28 cellular contexts compared by ENCODE assay signal in genomic region chr10:22367471-22367870, GRCh38. TPM values are rescaled to one million over a fixed set of nuclear protein-coding genes. Genes with fewer than 3 reads are reported as not detected.
A peak's percentile ranks its signal among the peaks of the same experiment; 100 is the strongest.
DNase-seq lines count a peak whose midpoint lies in the region; ATAC-seq, FAIRE-seq and TF ChIP-seq lines count a peak whose summit lies in the region.
"Had no signal": no experiment of that assay in that cellular context is flagged by ENCODE, and none has a peak within 500 bp of the region (broad histone marks: within the 10 kb centered on the region; RNA-seq: fewer than 3 reads in every experiment).

No MANE protein-coding gene starts in this region.

- H3K4me2 ChIP-seq in OCI-LY3 (ENCODE audit: low read length) (peak overlapping the region; percentile 34; the same call in 1 of the 2 replicates), K562 (ENCODE audit: insufficient read depth, low read length) (no peak overlapping the region)
- H3K4me2 ChIP-seq: A549 had no signal

- H3K9me3 Mint-ChIP-seq in activated CD4-positive, alpha-beta memory T cell treated with anti-CD3 and anti-CD28 coated beads, Interleukin-2, amount 10 ng/mL, durations not matched to agents 7 days and 5 days: no peaks in the 10 kb centered on the region
- no peaks in the 10 kb centered on the region for H3K9me3 Mint-ChIP-seq in activated CD4-positive, alpha-beta memory T cell treated with anti-CD3 and anti-CD28 coated beads for 36 hours
- H3K9me3 Mint-ChIP-seq in stimulated activated naive B cell treated with anti-CD40 and anti-IgM and Interleukin-4, amounts not matched to agents 10 μg/mL and 1 μg/mL and 100 μg/mL, for 72 hours: peaks cover 0 to 2% of the 10 kb centered on the region in 2 donors
- H3K9me3 Mint-ChIP-seq: brain; CD8-positive, alpha-beta memory T cell; immature natural killer cell had no signal

- no peak for TF ChIP-seq RAD21 in K562 (CRISPR knock-in tag; conservative IDR thresholded peaks at IDR 0.05 in 1 of 2, IDR thresholded peaks at IDR 0.05 in 1 of 2)

- no peak overlapping the region for H2AFZ ChIP-seq in OCI-LY3 (ENCODE audit: low read depth, low read length)
- peak overlapping the region; percentile 70 for H2AFZ ChIP-seq in K562 (ENCODE audit: low read depth, low read length)

- FAIRE-seq in K562 (lab: Jason Lieb, UNC): no peak
- FAIRE-seq: A549, H1 had no signal

- peaks cover 35% of the 10 kb centered on the region for H3K4me1 Mint-ChIP-seq in activated CD4-positive, alpha-beta memory T cell treated with anti-CD3 and anti-CD28 coated beads, Interleukin-2, amount 10 ng/mL, durations not matched to agents 7 days and 5 days
- H3K4me1 Mint-ChIP-seq in activated CD4-positive, alpha-beta memory T cell treated with anti-CD3 and anti-CD28 coated beads for 36 hours (ENCODE audit: low read depth): peaks cover 19% of the 10 kb centered on the region
- H3K4me1 Mint-ChIP-seq in stimulated activated naive B cell treated with anti-CD40 and anti-IgM and Interleukin-4, amounts not matched to agents 10 μg/mL and 1 μg/mL and 100 μg/mL, for 72 hours: peaks cover 12 to 17% of the 10 kb centered on the region in 2 donors

- TF ChIP-seq POLR2A in K562 (conservative IDR thresholded peaks at IDR 0.05): no peak

- H3K36me3 ChIP-seq in OCI-LY3 (replicated peaks; ENCODE audit: low read depth, low read length) (no peaks in the 10 kb centered on the region), K562 (ENCODE audit: control insufficient read depth, insufficient read depth, low read length) (no peaks in the 10 kb centered on the region), left ventricle myocardium inferior (no peaks in the 10 kb centered on the region)
- H3K36me3 ChIP-seq: gastrocnemius medialis, prostate gland, sigmoid colon, tibial nerve had no signal

- intact Hi-C loops in activated CD4-positive, alpha-beta memory T cell treated with anti-CD3 and anti-CD28 coated beads for 36 hours (cut with micrococcal nuclease): loop anchor here (2.0 to 10.0 kb wide), 3 partner anchors 59 to 317 kb away; no protein-coding TSS in a partner anchor
- intact Hi-C loops in K562 (cut with micrococcal nuclease): no loop called here
- intact Hi-C loops in left ventricle myocardium inferior (cut with micrococcal nuclease): no loop called here

- H3K27ac Mint-ChIP-seq in activated CD4-positive, alpha-beta memory T cell treated with anti-CD3 and anti-CD28 coated beads, Interleukin-2, amount 10 ng/mL, durations not matched to agents 7 days and 5 days: peak overlapping the region; percentile 55
- no peak overlapping the region for H3K27ac Mint-ChIP-seq in activated CD4-positive, alpha-beta memory T cell treated with anti-CD3 and anti-CD28 coated beads for 36 hours
- no peak overlapping the region for H3K27ac Mint-ChIP-seq in stimulated activated naive B cell treated with anti-CD40 and anti-IgM and Interleukin-4, amounts not matched to agents 10 μg/mL and 1 μg/mL and 100 μg/mL, for 72 hours
- H3K27ac Mint-ChIP-seq: brain; CD8-positive, alpha-beta memory T cell; immature natural killer cell had no signal

- peaks cover 41% of the 10 kb centered on the region for H3K4me1 ChIP-seq in OCI-LY3 (ENCODE audit: low read length)
- H3K4me1 ChIP-seq in K562 (replicated peaks in 1 of 2; ENCODE audit: control insufficient read depth in 2 of 2, insufficient read depth in 2 of 2, low read length in 2 of 2): peaks cover 3 to 19% of the 10 kb centered on the region in 2 experiments; a peak in 4 of 5 replicates
- no peaks in the 10 kb centered on the region for H3K4me1 ChIP-seq in left ventricle myocardium inferior
- H3K4me1 ChIP-seq: A549, gastrocnemius medialis, prostate gland, sigmoid colon, tibial nerve had no signal

- no peak for TF ChIP-seq EP300 in K562 (IDR thresholded peaks at IDR 0.05; ENCODE audit: low read length)

- no peak for TF ChIP-seq CTCF in OCI-LY3 (IDR thresholded peaks at IDR 0.05; ENCODE audit: low read depth, low read length)
- no peak for TF ChIP-seq CTCF in K562 (IDR thresholded peaks at IDR 0.05 in 2 of 3, conservative IDR thresholded peaks at IDR 0.05 in 1 of 3; ENCODE audit: insufficient read depth in 2 of 3, low read depth in 1 of 3, low read length in 3 of 3)
- TF ChIP-seq CTCF in left ventricle myocardium inferior (IDR thresholded peaks at IDR 0.05; ENCODE audit: borderline replicate concordance): no peak

- BruUV-seq in K562 (replicated peaks; lab: Mats Ljungman, UMichigan): no TSS peak

- H3K4me3 ChIP-seq in OCI-LY3 (ENCODE audit: low read length) (no peak overlapping the region), K562 (no peak overlapping the region), left ventricle myocardium inferior (no peak overlapping the region)
- H3K4me3 ChIP-seq: A549, dorsolateral prefrontal cortex, gastrocnemius medialis, prostate gland, sigmoid colon, tibial nerve had no signal

- H3K79me2 ChIP-seq in OCI-LY3 (ENCODE audit: low read length) (no peaks in the 10 kb centered on the region), K562 (ENCODE audit: control insufficient read depth, insufficient read depth, low read length) (no peaks in the 10 kb centered on the region)

- H3K27me3 ChIP-seq in OCI-LY3 (ENCODE audit: low read depth, low read length) (no peaks in the 10 kb centered on the region), K562 (ENCODE audit: control insufficient read depth in 2 of 2, insufficient read depth in 2 of 2, low read length in 2 of 2) (no peaks in the 10 kb centered on the region), left ventricle myocardium inferior (ENCODE audit: low read depth) (peaks cover 5% of the 10 kb centered on the region)
- H3K27me3 ChIP-seq: gastrocnemius medialis had no signal

- no peaks in the 10 kb centered on the region for H3K9me1 ChIP-seq in K562 (ENCODE audit: control insufficient read depth, insufficient read depth, low read length)

- H3K36me3 Mint-ChIP-seq in activated CD4-positive, alpha-beta memory T cell treated with anti-CD3 and anti-CD28 coated beads, Interleukin-2, amount 10 ng/mL, durations not matched to agents 7 days and 5 days (ENCODE audit: low read depth): peaks cover 3% of the 10 kb centered on the region
- H3K36me3 Mint-ChIP-seq in activated CD4-positive, alpha-beta memory T cell treated with anti-CD3 and anti-CD28 coated beads for 36 hours: no peaks in the 10 kb centered on the region
- H3K36me3 Mint-ChIP-seq in stimulated activated naive B cell treated with anti-CD40 and anti-IgM and Interleukin-4, amounts not matched to agents 10 μg/mL and 1 μg/mL and 100 μg/mL, for 72 hours: no peaks in the 10 kb centered on the region
- H3K36me3 Mint-ChIP-seq: brain; CD8-positive, alpha-beta memory T cell; immature natural killer cell had no signal

- H4K20me1 ChIP-seq in OCI-LY3 (ENCODE audit: insufficient read depth, low read length) (no peaks in the 10 kb centered on the region), K562 (replicated peaks; ENCODE audit: control insufficient read depth, insufficient read depth, low read length) (no peaks in the 10 kb centered on the region)

- H3K27ac ChIP-seq in OCI-LY3 (ENCODE audit: low read length): no peak overlapping the region
- no peak overlapping the region for H3K27ac ChIP-seq in K562 (ENCODE audit: extremely low read depth, low read depth, low read length)
- no peak overlapping the region for H3K27ac ChIP-seq in left ventricle myocardium inferior (replicated peaks)
- H3K27ac ChIP-seq: A549, dorsolateral prefrontal cortex, gastrocnemius medialis, prostate gland, sigmoid colon, tibial nerve, VCaP had no signal

- ATAC-seq in GM18511 (IDR thresholded peaks at IDR 0.05; ENCODE audit: unreplicated experiment) (peak; percentile 37), K562 (no peak)
- no peak for ATAC-seq in stimulated activated naive B cell treated with anti-CD40 and anti-IgM and Interleukin-4, amounts not matched to agents 10 μg/mL and 1 μg/mL and 100 μg/mL, for 72 hours (replicated peaks)
- ATAC-seq: A549, gastrocnemius medialis, left lobe of liver had no signal

- no peaks in the 10 kb centered on the region for H3K27me3 Mint-ChIP-seq in activated CD4-positive, alpha-beta memory T cell treated with anti-CD3 and anti-CD28 coated beads, Interleukin-2, amount 10 ng/mL, durations not matched to agents 7 days and 5 days
- H3K27me3 Mint-ChIP-seq in activated CD4-positive, alpha-beta memory T cell treated with anti-CD3 and anti-CD28 coated beads for 36 hours: peaks cover 3% of the 10 kb centered on the region
- no peaks in the 10 kb centered on the region for H3K27me3 Mint-ChIP-seq in stimulated activated naive B cell treated with anti-CD40 and anti-IgM and Interleukin-4, amounts not matched to agents 10 μg/mL and 1 μg/mL and 100 μg/mL, for 72 hours

- 88% methylated on average over 1 of the region's 1 CpG for WGBS in K562 (ENCODE audit: insufficient coverage, low coverage, missing lambda C conversion rate)

- DNase-seq in activated CD4-positive, alpha-beta memory T cell treated with anti-CD3 and anti-CD28 coated beads, Interleukin-2, amount 10 ng/mL, durations not matched to agents 7 days and 5 days: no peak
- DNase-seq in activated CD4-positive, alpha-beta memory T cell treated with anti-CD3 and anti-CD28 coated beads for 36 hours: no peak
- DNase-seq in K562 (ENCODE audit: extremely low read depth in 1 of 4, low spot score in 3 of 4): no peak
- DNase-seq in stimulated activated naive B cell treated with anti-CD40 and anti-IgM and Interleukin-4, amounts not matched to agents 10 μg/mL and 1 μg/mL and 100 μg/mL, for 72 hours: no peak
- DNase-seq in COLO829 (ENCODE audit: low spot score): no peak
- no peak for DNase-seq in left ventricle myocardium inferior
- DNase-seq: AML-193; CD8-positive, alpha-beta memory T cell; dorsolateral prefrontal cortex; gastrocnemius medialis; hypothalamus; immature natural killer cell; Kasumi-1; NCI-H1048; NCI-H187; NCI-H2171 treated with DMSO at 0.1 percent for 48 hours; NCI-H524; Right ventricle myocardium superior; sigmoid colon had no signal

- no peaks in the 10 kb centered on the region for H3K9me3 ChIP-seq in OCI-LY3 (ENCODE audit: insufficient read depth, low read length)
- H3K9me3 ChIP-seq in K562 (replicated peaks; ENCODE audit: control insufficient read depth, insufficient read depth, low read depth, low read length): no peaks in the 10 kb centered on the region
- no peaks in the 10 kb centered on the region for H3K9me3 ChIP-seq in left ventricle myocardium inferior (replicated peaks)
- H3K9me3 ChIP-seq: A549, gastrocnemius medialis, prostate gland, sigmoid colon, tibial nerve had no signal

- POLR2A ChIA-PET in activated CD4-positive, alpha-beta memory T cell treated with anti-CD3 and anti-CD28 coated beads, Interleukin-2, amount 10 ng/mL, durations not matched to agents 7 days and 5 days (lab: Charles Lee): interaction anchor here (0.9 to 1.4 kb wide), 2 partner anchors 27 to 69 kb away, joined by 4 read pairs; no protein-coding TSS in a partner anchor
- POLR2A ChIA-PET in activated CD4-positive, alpha-beta memory T cell treated with anti-CD3 and anti-CD28 coated beads for 36 hours (lab: Charles Lee): no interaction called here
- POLR2A ChIA-PET in K562 (lab: Yijun Ruan, JAX): no interaction called here

- H3K9ac ChIP-seq in OCI-LY3 (ENCODE audit: low read length) (no peak overlapping the region), K562 (ENCODE audit: insufficient read depth in 1 of 2, low read depth in 2 of 2, low read length in 2 of 2) (no peak overlapping the region)

- in situ Hi-C loops in K562 (cut with MboI): no loop called here

- CTCF ChIA-PET in activated CD4-positive, alpha-beta memory T cell treated with anti-CD3 and anti-CD28 coated beads, Interleukin-2, amount 10 ng/mL, durations not matched to agents 7 days and 5 days (lab: Charles Lee): no interaction called here
- CTCF ChIA-PET in activated CD4-positive, alpha-beta memory T cell treated with anti-CD3 and anti-CD28 coated beads for 36 hours (lab: Charles Lee): no interaction called here
- CTCF ChIA-PET in K562 (lab: Yijun Ruan, JAX; ENCODE audit: low intra/inter-chr PET ratio): no interaction called here

- H3K4me3 Mint-ChIP-seq in activated CD4-positive, alpha-beta memory T cell treated with anti-CD3 and anti-CD28 coated beads, Interleukin-2, amount 10 ng/mL, durations not matched to agents 7 days and 5 days: peak overlapping the region; percentile 28
- H3K4me3 Mint-ChIP-seq in activated CD4-positive, alpha-beta memory T cell treated with anti-CD3 and anti-CD28 coated beads for 36 hours: no peak overlapping the region
- no peak overlapping the region for H3K4me3 Mint-ChIP-seq in stimulated activated naive B cell treated with anti-CD40 and anti-IgM and Interleukin-4, amounts not matched to agents 10 μg/mL and 1 μg/mL and 100 μg/mL, for 72 hours
- H3K4me3 Mint-ChIP-seq: CD8-positive, alpha-beta memory T cell; immature natural killer cell had no signal

RNA-seq across cellular contexts. Expression of gene SPAG6, which starts 22.2 kb away (rescaled TPM):
- 1 to 10 TPM; 1.2 to 1.4 TPM for total RNA-seq in activated CD4-positive, alpha-beta memory T cell treated with anti-CD3 and anti-CD28 coated beads, Interleukin-2, amount 10 ng/mL, durations not matched to agents 7 days and 5 days
- total RNA-seq in activated CD4-positive, alpha-beta memory T cell treated with anti-CD3 and anti-CD28 coated beads for 36 hours: under 1 TPM in 1 of 2 experiments, not detected in 1; 0.24 TPM
- total RNA-seq in K562 (2011; cell fraction: chromatin; rRNA removed; ENCODE audit: low replicate concordance): 7.9 and 17.0 TPM in 2 replicates
- total RNA-seq in K562 (2011; cell fraction: nucleolus; rRNA removed): 2.3 and 5.8 TPM in 2 replicates
- total RNA-seq in K562 (2011; cell fraction: nucleoplasm; rRNA removed): 11.3 and 23.9 TPM in 2 replicates
- total RNA-seq in K562 (2014; rRNA removed) (3.5 and 4.2 TPM in 2 replicates), K562 (2014; rRNA removed; fragmentation: Illumina TruSeq; extraction: Trizol) (11.8 and 12.7 TPM in 2 replicates), K562 (2015; rRNA removed; fragmentation: Illumina TruSeq; extraction: Trizol) (8.1 and 12.0 TPM in 2 replicates), K562 (2021) (6.6 and 7.5 TPM in 2 replicates), left ventricle myocardium inferior (not detected)
- polyA plus RNA-seq in K562 (2011; rRNA removed) (0.30 and 4.7 TPM in 2 replicates), K562 (2014; fragmentation: Illumina TruSeq; extraction: Trizol) (12.9 and 15.7 TPM in 2 replicates), K562 (2014; fragmentation: Nextera tagmentation; extraction: Ambion mirVana) (10 to 100 TPM; 17.5 to 23.1 TPM), K562 (2014; rRNA removed) (10.5 and 11.2 TPM in 2 replicates)
- polyA plus RNA-seq in K562 (2011; cell fraction: cytosol; rRNA removed): 0.09 and 0.92 TPM in 2 replicates
- polyA plus RNA-seq in K562 (2011; cell fraction: nucleus; rRNA removed): 0.55 and 2.5 TPM in 2 replicates
- polyA plus RNA-seq in K562 (2012): 8.6 and 28.1 TPM in 2 replicates
- 0.12 and 2.5 TPM in 2 replicates for polyA minus RNA-seq in K562 (2011; rRNA and poly(A)+ RNA removed)
- 1.0 TPM in 1 of 2 replicates, not detected in the other for polyA minus RNA-seq in K562 (2011; cell fraction: cytosol; rRNA and poly(A)+ RNA removed)
- 0.33 and 3.5 TPM in 2 replicates for polyA minus RNA-seq in K562 (2011; cell fraction: nucleus; rRNA and poly(A)+ RNA removed)
- total RNA-seq: H1, left lobe of liver, Right ventricle myocardium superior, sigmoid colon, tibial nerve had no signal
- polyA plus RNA-seq: CD8-positive, alpha-beta memory T cell; immature natural killer cell had no signal

RNA-seq across cellular contexts. Expression of gene BMI1, which starts 46.6 kb away (rescaled TPM):
- 10 to 100 TPM; 64.0 to 66.5 TPM for total RNA-seq in activated CD4-positive, alpha-beta memory T cell treated with anti-CD3 and anti-CD28 coated beads, Interleukin-2, amount 10 ng/mL, durations not matched to agents 7 days and 5 days
- total RNA-seq in activated CD4-positive, alpha-beta memory T cell treated with anti-CD3 and anti-CD28 coated beads for 36 hours: 10 to 100 TPM; 58.8 to 63.5 TPM
- 33.8 and 136 TPM in 2 replicates for total RNA-seq in K562 (2011; cell fraction: chromatin; rRNA removed; ENCODE audit: low replicate concordance)
- total RNA-seq in K562 (2011; cell fraction: nucleolus; rRNA removed): 16.8 and 23.9 TPM in 2 replicates
- total RNA-seq in K562 (2011; cell fraction: nucleoplasm; rRNA removed): 36.0 and 42.4 TPM in 2 replicates
- total RNA-seq in K562 (2014; rRNA removed): 55.4 and 56.3 TPM in 2 replicates
- 91.5 and 95.1 TPM in 2 replicates for total RNA-seq in K562 (2014; rRNA removed; fragmentation: Illumina TruSeq; extraction: Trizol)
- 96.4 and 103 TPM in 2 replicates for total RNA-seq in K562 (2015; rRNA removed; fragmentation: Illumina TruSeq; extraction: Trizol)
- 73.8 and 82.1 TPM in 2 replicates for total RNA-seq in K562 (2021)
- polyA plus RNA-seq in K562 (2011; rRNA removed): 66.4 and 70.8 TPM in 2 replicates
- 33.3 and 41.2 TPM in 2 replicates for polyA plus RNA-seq in K562 (2011; cell fraction: cytosol; rRNA removed)
- 77.4 and 118 TPM in 2 replicates for polyA plus RNA-seq in K562 (2011; cell fraction: nucleus; rRNA removed)
- 63.7 and 89.6 TPM in 2 replicates for polyA plus RNA-seq in K562 (2012)
- 64.2 and 84.2 TPM in 2 replicates for polyA plus RNA-seq in K562 (2014; fragmentation: Illumina TruSeq; extraction: Trizol)
- 10 to 100 TPM; 21.4 to 30.0 TPM for polyA plus RNA-seq in K562 (2014; fragmentation: Nextera tagmentation; extraction: Ambion mirVana)
- 62.7 TPM in 2 replicates for polyA plus RNA-seq in K562 (2014; rRNA removed)
- 117 and 139 TPM in 2 replicates for polyA minus RNA-seq in K562 (2011; rRNA and poly(A)+ RNA removed)
- polyA minus RNA-seq in K562 (2011; cell fraction: cytosol; rRNA and poly(A)+ RNA removed): 33.7 and 33.9 TPM in 2 replicates
- polyA minus RNA-seq in K562 (2011; cell fraction: nucleus; rRNA and poly(A)+ RNA removed): 23.8 and 55.0 TPM in 2 replicates
- total RNA-seq in left ventricle myocardium inferior: 33.3 TPM

RNA-seq across cellular contexts. Expression of gene COMMD3, which starts 51.3 kb away (rescaled TPM):
- total RNA-seq in activated CD4-positive, alpha-beta memory T cell treated with anti-CD3 and anti-CD28 coated beads, Interleukin-2, amount 10 ng/mL, durations not matched to agents 7 days and 5 days: 10 to 100 TPM; 82.6 to 97.0 TPM
- total RNA-seq in activated CD4-positive, alpha-beta memory T cell treated with anti-CD3 and anti-CD28 coated beads for 36 hours: 10 to 100 TPM; 84.6 to 91.4 TPM
- 36.2 and 67.3 TPM in 2 replicates for total RNA-seq in K562 (2011; cell fraction: chromatin; rRNA removed; ENCODE audit: low replicate concordance)
- 25.8 and 35.8 TPM in 2 replicates for total RNA-seq in K562 (2011; cell fraction: nucleolus; rRNA removed)
- total RNA-seq in K562 (2011; cell fraction: nucleoplasm; rRNA removed): 39.6 and 49.1 TPM in 2 replicates
- total RNA-seq in K562 (2014; rRNA removed) (50.7 and 51.3 TPM in 2 replicates), K562 (2014; rRNA removed; fragmentation: Illumina TruSeq; extraction: Trizol) (78.6 and 80.1 TPM in 2 replicates), K562 (2015; rRNA removed; fragmentation: Illumina TruSeq; extraction: Trizol) (77.5 and 85.9 TPM in 2 replicates), K562 (2021) (69.4 and 82.0 TPM in 2 replicates), left ventricle myocardium inferior (89.7 TPM)
- polyA plus RNA-seq in K562 (2011; rRNA removed) (69.1 and 79.2 TPM in 2 replicates), K562 (2014; fragmentation: Illumina TruSeq; extraction: Trizol) (63.2 and 70.3 TPM in 2 replicates), K562 (2014; fragmentation: Nextera tagmentation; extraction: Ambion mirVana) (100 to 1,000 TPM; 216 to 217 TPM), K562 (2014; rRNA removed) (72.5 and 80.5 TPM in 2 replicates)
- 16.4 and 26.1 TPM in 2 replicates for polyA plus RNA-seq in K562 (2011; cell fraction: cytosol; rRNA removed)
- 51.2 and 103 TPM in 2 replicates for polyA plus RNA-seq in K562 (2011; cell fraction: nucleus; rRNA removed)
- polyA plus RNA-seq in K562 (2012): 79.7 and 98.3 TPM in 2 replicates
- 19.3 and 21.8 TPM in 2 replicates for polyA minus RNA-seq in K562 (2011; rRNA and poly(A)+ RNA removed)
- 2.6 and 3.9 TPM in 2 replicates for polyA minus RNA-seq in K562 (2011; cell fraction: cytosol; rRNA and poly(A)+ RNA removed)
- polyA minus RNA-seq in K562 (2011; cell fraction: nucleus; rRNA and poly(A)+ RNA removed): 23.8 and 53.2 TPM in 2 replicates
